In genomic region chr4:15110120-15110571, GRCh38 we compare ENCODE assay signal across 17 cellular contexts.
DNase-seq lines count a peak whose midpoint lies in the region; ATAC-seq and TF ChIP-seq lines count a peak whose summit lies in the region.
"Had no signal": no experiment of that assay in that cellular context is flagged by ENCODE, and none has a peak within 500 bp of the region (broad histone marks: within the 10 kb centered on the region; RNA-seq: fewer than 3 reads in every experiment).

No MANE protein-coding gene starts in this region.

- no TSS peak for BruUV-seq in Caco-2 (replicated peaks; lab: Mats Ljungman, UMichigan)

- no peaks in the 10 kb centered on the region for H3K36me3 ChIP-seq in Caco-2 (ENCODE audit: control insufficient read depth, insufficient read depth, low read length)
- H3K36me3 ChIP-seq: SJSA1 had no signal

- DNase-seq in Caco-2 (peak; percentile 5 to 56), amniotic epithelial cell (ENCODE audit: low read depth) (peak; percentile 2), left kidney (ENCODE audit: low read depth, low spot score) (peak; percentile 12), renal cortical epithelial cell (ENCODE audit: low read depth) (peak; percentile 81), GOT3 (lab: John Stamatoyannopoulos, UW) (no peak), NCI-H146 treated with DMSO at 0.1 percent for 48 hours (lab: John Stamatoyannopoulos, UW; ENCODE audit: unreplicated experiment) (no peak), SHP77 (lab: John Stamatoyannopoulos, UW) (no peak)
- DNase-seq: CD8-positive, alpha-beta memory T cell; Karpas-422; NCI-H1694 treated with DMSO at 0.1 percent for 48 hours; NCI-H2081 treated with DMSO at 0.1 percent for 48 hours; NCI-H2171 treated with DMSO at 0.1 percent for 48 hours; NCI-H524 treated with DMSO at 0.1 percent for 48 hours; NCI-H82 had no signal

- POLR2A ChIA-PET in Caco-2 (lab: Charles Lee): no interaction called here

- CTCF ChIA-PET in Caco-2 (lab: Charles Lee): no interaction called here

- no peaks in the 10 kb centered on the region for H3K9me3 Mint-ChIP-seq in Caco-2 (ENCODE audit: unreplicated experiment)
- H3K9me3 Mint-ChIP-seq: IgD-negative memory B cell had no signal

- H3K36me3 Mint-ChIP-seq in Caco-2 (ENCODE audit: insufficient read depth, unreplicated experiment): no peaks in the 10 kb centered on the region
- H3K36me3 Mint-ChIP-seq: CD8-positive, alpha-beta memory T cell; IgD-negative memory B cell had no signal

- intact Hi-C loops in Caco-2 (cut with micrococcal nuclease; ENCODE audit: unreplicated experiment): no loop called here

- no peak overlapping the region for H3K27ac Mint-ChIP-seq in Caco-2 (ENCODE audit: unreplicated experiment)
- H3K27ac Mint-ChIP-seq: CD8-positive, alpha-beta memory T cell had no signal

- H3K4me1 Mint-ChIP-seq in Caco-2 (ENCODE audit: low read depth, unreplicated experiment): peaks cover 11% of the 10 kb centered on the region
- H3K4me1 Mint-ChIP-seq: CD8-positive, alpha-beta memory T cell; IgD-negative memory B cell had no signal

- no peaks in the 10 kb centered on the region for H3K27me3 ChIP-seq in Caco-2 (replicated peaks; ENCODE audit: control insufficient read depth, insufficient read depth, low read length)
- H3K27me3 ChIP-seq: SJSA1 had no signal

- no peak overlapping the region for H3K4me3 ChIP-seq in Caco-2 (ENCODE audit: low read depth, low read length)
- H3K4me3 ChIP-seq: SJSA1 had no signal

- H3K4me3 Mint-ChIP-seq in Caco-2 (ENCODE audit: unreplicated experiment): no peak overlapping the region
- H3K4me3 Mint-ChIP-seq: CD8-positive, alpha-beta memory T cell; IgD-negative memory B cell had no signal

- no peak for ATAC-seq in HG02973 (IDR thresholded peaks at IDR 0.05; ENCODE audit: unreplicated experiment)

- H3K27me3 Mint-ChIP-seq in Caco-2 (ENCODE audit: insufficient read depth, unreplicated experiment): no peaks in the 10 kb centered on the region

- peaks cover 19% of the 10 kb centered on the region for H3K4me1 ChIP-seq in Caco-2
- H3K4me1 ChIP-seq: SJSA1 had no signal

- TF ChIP-seq CTCF in Caco-2 (IDR thresholded peaks at IDR 0.05; ENCODE audit: insufficient read depth in 1 of 2, low read depth in 1 of 2, low read length in 1 of 2, severe bottlenecking in 1 of 2, unreplicated experiment in 1 of 2): no peak

- no peaks in the 10 kb centered on the region for H3K9me3 ChIP-seq in Caco-2
- H3K9me3 ChIP-seq: SJSA1 had no signal

Comparison
In these comparisons a context has a peak if more than half of its experiments do, and no peak if none do; other contexts are left out.
1. DNase-seq: peak in Caco-2 (2 of 2), amniotic epithelial cell (single experiment), left kidney (single experiment) and renal cortical epithelial cell (single experiment); none in GOT3 (single experiment), NCI-H146 treated with DMSO at 0.1 percent for 48 hours (single experiment) and SHP77 (0 of 2).